Comparison of ENCODE assay signal across 30 cellular contexts in genomic region chrX:97328853-97329252, GRCh38.
"Had no signal": no experiment of that assay in that cellular context is flagged by ENCODE, and none has a peak within 500 bp of the region (broad histone marks: within the 10 kb centered on the region; RNA-seq: fewer than 3 reads in every experiment).

No MANE protein-coding gene starts in this region.

- H3K9me3 Mint-ChIP-seq: activated B cell treated with CpG ODN at 0.5 μM for 24 hours; activated T-cell treated with anti-CD3 and anti-CD28 coated beads, Interleukin-2, amount 50 U/mL, for 24 hours; activated T-helper 2 cell treated with anti-CD3 and anti-CD28 coated beads, Interferon-gamma antibody, Interleukin-2, Interleukin-4, amounts not matched to agents 10 μg/mL and 5 μg/mL and 100 μg/mL, durations not matched to agents 14 hours and 24 hours and 36 hours; immature natural killer cell had no signal

- H3K27me3 Mint-ChIP-seq: activated B cell treated with CpG ODN at 0.5 μM for 24 hours; activated CD4-positive, alpha-beta T cell treated with anti-CD3 and anti-CD28 coated beads for 36 hours; activated naive CD8-positive, alpha-beta T cell; activated T-cell treated with anti-CD3 and anti-CD28 coated beads, Interleukin-2, amount 50 U/mL, for 24 hours; naive thymus-derived CD4-positive, alpha-beta T cell; progenitor cell of endocrine pancreas had no signal

- H3K27ac ChIP-seq: adrenal gland, ascending aorta, foreskin keratinocyte, lower lobe of right lung, sigmoid colon, thyroid gland, upper lobe of right lung had no signal

- ATAC-seq: activated CD4-positive, alpha-beta T cell treated with anti-CD3 and anti-CD28 coated beads for 36 hours; foreskin keratinocyte; left lobe of liver; lower lobe of right lung; naive thymus-derived CD4-positive, alpha-beta T cell; stimulated activated naive CD8-positive, alpha-beta T cell treated with anti-CD3 and anti-CD28 coated beads, Interleukin-15, Interleukin-2, amounts not matched to agents 100 U/mL and 50 U/mL, for 24 hours; upper lobe of right lung had no signal

- H3K27me3 ChIP-seq: adrenal gland, ascending aorta, foreskin keratinocyte, sigmoid colon, thyroid gland, upper lobe of right lung had no signal

- H3K4me1 ChIP-seq: adrenal gland, ascending aorta, foreskin keratinocyte, lower lobe of right lung, sigmoid colon, thyroid gland, upper lobe of right lung had no signal

- H3K4me2 ChIP-seq: smooth muscle cell had no signal

- H3K9me3 ChIP-seq: adrenal gland, ascending aorta, lower lobe of right lung, sigmoid colon, thyroid gland, upper lobe of right lung had no signal

- H3K4me3 ChIP-seq: adrenal gland, ascending aorta, lower lobe of right lung, sigmoid colon, smooth muscle cell, thyroid gland, upper lobe of right lung had no signal

- DNase-seq: activated B cell treated with CpG ODN at 0.5 μM for 24 hours; activated CD4-positive, alpha-beta T cell treated with anti-CD3 and anti-CD28 coated beads for 36 hours; activated CD4-positive, alpha-beta T cell treated with anti-CD3 and anti-CD28 coated beads, Interleukin-2, amount 50 U/mL, for 4 hours; activated CD8-positive, alpha-beta memory T cell treated with anti-CD3 and anti-CD28 coated beads for 24 hours; activated CD8-positive, alpha-beta memory T cell treated with anti-CD3 and anti-CD28 coated beads, Interleukin-2, amount 50 U/mL, for 4 hours; activated naive CD4-positive, alpha-beta T cell; activated T-cell treated with anti-CD3 and anti-CD28 coated beads, Interleukin-2, amount 50 U/mL, for 24 hours; adrenal gland; central memory CD4-positive, alpha-beta T cell; effector memory CD4-positive, alpha-beta T cell; foreskin keratinocyte; immature natural killer cell; lower lobe of right lung; mesendoderm; naive thymus-derived CD4-positive, alpha-beta T cell; retina; sigmoid colon; stimulated activated CD4-positive, alpha-beta T cell treated with anti-CD3 and anti-CD28 coated beads, Interleukin-15, amount 100 ng/mL, for 24 hours; stimulated activated naive CD8-positive, alpha-beta T cell treated with anti-CD3 and anti-CD28 coated beads, Interleukin-15, Interleukin-2, amounts not matched to agents 100 U/mL and 50 U/mL, for 24 hours; substantia nigra; T-helper 9 cell; thyroid gland; upper lobe of right lung had no signal

- H3K36me3 ChIP-seq: adrenal gland, ascending aorta, lower lobe of right lung, sigmoid colon, thyroid gland, upper lobe of right lung had no signal

- H3K4me1 Mint-ChIP-seq: activated CD4-positive, alpha-beta T cell treated with anti-CD3 and anti-CD28 coated beads for 36 hours; immature natural killer cell had no signal

- H3K4me3 Mint-ChIP-seq: activated B cell treated with CpG ODN at 0.5 μM for 24 hours; activated CD4-positive, alpha-beta T cell treated with anti-CD3 and anti-CD28 coated beads for 36 hours; activated naive CD8-positive, alpha-beta T cell; activated T-cell treated with anti-CD3 and anti-CD28 coated beads, Interleukin-2, amount 50 U/mL, for 24 hours; immature natural killer cell; naive thymus-derived CD4-positive, alpha-beta T cell; neural crest cell had no signal

- H3K27ac Mint-ChIP-seq: activated B cell treated with CpG ODN at 0.5 μM for 24 hours; activated CD4-positive, alpha-beta T cell treated with anti-CD3 and anti-CD28 coated beads for 36 hours; activated naive CD8-positive, alpha-beta T cell; activated T-cell treated with anti-CD3 and anti-CD28 coated beads, Interleukin-2, amount 50 U/mL, for 24 hours; activated T-helper 2 cell treated with anti-CD3 and anti-CD28 coated beads, Interferon-gamma antibody, Interleukin-2, Interleukin-4, amounts not matched to agents 10 μg/mL and 5 μg/mL and 100 μg/mL, durations not matched to agents 14 hours and 24 hours and 36 hours; immature natural killer cell; naive thymus-derived CD4-positive, alpha-beta T cell; progenitor cell of endocrine pancreas had no signal
